8 cellular contexts compared by ENCODE assay signal in genomic region chr12:95217377-95218163, GRCh38. TPM values are rescaled to one million over a fixed set of nuclear protein-coding genes. Genes with fewer than 3 reads are reported as not detected.
DNase-seq lines count a peak whose midpoint lies in the region; ATAC-seq and TF ChIP-seq lines count a peak whose summit lies in the region.

Gene FGD6, minus strand, starts transcription at chr12:95217467. Its CDS starts 227 bp downstream, at chr12:95217240.
Gene VEZT, plus strand, starts transcription at chr12:95217807. Its CDS starts 44 bp downstream, at chr12:95217851.

- H3K79me1 ChIP-seq in trophoblast cell (ENCODE audit: low read length), result peaks cover 15% of the 10 kb centered on the region

- peak; percentile 95 for ATAC-seq in HG02798 (IDR thresholded peaks at IDR 0.05; ENCODE audit: poor library complexity, unreplicated experiment)

- peak within 1 kb of the TSS; percentile 91 for H4K91ac ChIP-seq in trophoblast cell (ENCODE audit: low read depth, low read length)

- H3K27ac ChIP-seq in adrenal gland (peak within 1 kb of the TSS; percentile 86 to 98 (median 93)), trophoblast cell (ENCODE audit: low read depth, low read length) (peak within 1 kb of the TSS; percentile 93), transverse colon (peak within 1 kb of the TSS; percentile 92 to 99 (median 96))

- peak within 1 kb of the TSS; percentile 92 for H3K14ac ChIP-seq in trophoblast cell (ENCODE audit: low read length)

- peak within 1 kb of the TSS; percentile 88 for H2AFZ ChIP-seq in trophoblast cell (ENCODE audit: insufficient read depth, low read length, poor library complexity)

- TF ChIP-seq POLR2A in adrenal gland (IDR thresholded peaks at IDR 0.05), result peak; percentile 77 to 94
- peak; percentile 79 for TF ChIP-seq POLR2A in transverse colon (IDR thresholded peaks at IDR 0.05)

- H3K4me1 ChIP-seq in adrenal gland (replicated peaks in 1 of 2), result peaks cover 5 to 55% of the 10 kb centered on the region in 2 donors
- H3K4me1 ChIP-seq in trophoblast cell (ENCODE audit: control insufficient read depth in 1 of 2, insufficient read depth in 2 of 2, low read length in 2 of 2), result no peaks in the 10 kb centered on the region
- H3K4me1 ChIP-seq in transverse colon, result peaks cover 7 to 63% (median 27%) of the 10 kb centered on the region in 4 donors

- H3K4me2 ChIP-seq in trophoblast cell (ENCODE audit: low read length), result peak within 1 kb of the TSS; percentile 85

- peak within 1 kb of the TSS; percentile 87 for H2BK120ac ChIP-seq in trophoblast cell (ENCODE audit: insufficient read depth, low read length, poor library complexity)

- intact Hi-C loops in adrenal gland (cut with DNase I), result loop anchor here (2.0 to 10.0 kb wide), 4 partner anchors 53 to 117 kb away; no protein-coding TSS in a partner anchor
- intact Hi-C loops in cardiac septum (cut with DNase I), result loop anchor here (2.0 to 5.0 kb wide), 4 partner anchors 75 to 255 kb away; partner anchors contain the start of gene METAP2
- intact Hi-C loops in transverse colon (cut with DNase I; ENCODE audit: low total_unique reads), result loop anchor here (10.0 kb wide), 1 partner anchor 53 kb away; no protein-coding TSS in a partner anchor

- no peak within 1 kb of the TSS for H3K23ac ChIP-seq in trophoblast cell (ENCODE audit: low read length)

- peak within 1 kb of the TSS; percentile 92 for H2BK5ac ChIP-seq in trophoblast cell (ENCODE audit: low read depth, low read length, poor library complexity)

- no peaks in the 10 kb centered on the region for H3K36me3 ChIP-seq in adrenal gland (replicated peaks in 1 of 2)
- H3K36me3 ChIP-seq in trophoblast cell (ENCODE audit: control insufficient read depth in 1 of 2, insufficient read depth in 2 of 2, low read length in 2 of 2), result no peaks in the 10 kb centered on the region
- H3K36me3 ChIP-seq in transverse colon, result no peaks in the 10 kb centered on the region

- H3K4me3 ChIP-seq in GM12875 (ENCODE audit: low read depth, low read length) (peak within 1 kb of the TSS; percentile 94), adrenal gland (peak within 1 kb of the TSS; percentile 14 to 88 (median 80)), trophoblast cell (ENCODE audit: low read depth, low read length) (peak within 1 kb of the TSS; percentile 94), transverse colon (peak within 1 kb of the TSS; percentile 70 to 83 (median 76))

- DNase-seq in NCI-H1417 treated with DMSO at 0.1 percent for 48 hours (lab: John Stamatoyannopoulos, UW) (peak; percentile 98), SW480 (ENCODE audit: low spot score) (peak; percentile 99), adrenal gland (peak; percentile 98 to 100 (median 99)), cardiac septum (ENCODE audit: low spot score) (peak; percentile 99), trophoblast cell (peak; percentile 100), transverse colon (peak; percentile 99)

- H3K9ac ChIP-seq in trophoblast cell (ENCODE audit: low read length), result peak within 1 kb of the TSS; percentile 83

- H3K9me3 ChIP-seq in adrenal gland (replicated peaks in 1 of 3) (no peaks in the 10 kb centered on the region), trophoblast cell (ENCODE audit: insufficient read depth, low read depth, low read length) (no peaks in the 10 kb centered on the region), transverse colon (no peaks in the 10 kb centered on the region)

- H4K12ac ChIP-seq in trophoblast cell (ENCODE audit: low read depth, low read length), result peak within 1 kb of the TSS; percentile 93

- peak within 1 kb of the TSS; percentile 34 for H2BK12ac ChIP-seq in trophoblast cell (ENCODE audit: low read length)

- peak within 1 kb of the TSS; percentile 89 for H3K18ac ChIP-seq in trophoblast cell (ENCODE audit: low read length)

- peaks cover 29% of the 10 kb centered on the region for H3K79me2 ChIP-seq in trophoblast cell (ENCODE audit: control insufficient read depth, insufficient read depth, low read length, poor library complexity)

- WGBS in adrenal gland, 4 donors, result 0% methylated on average over 22 to 76 of the region's 76 CpGs
- WGBS in trophoblast cell (ENCODE audit: extremely low coverage, insufficient coverage, insufficient read length), result no CpG with 5 or more reads among the region's 76 CpGs
- 0% methylated on average over 66 of the region's 76 CpGs; no CpG with 5 or more reads in 1 of the 2 donors for WGBS in transverse colon (ENCODE audit: low coverage in 1 of 2), 2 donors

- no peak for TF ChIP-seq EP300 in transverse colon (IDR thresholded peaks at IDR 0.05; ENCODE audit: low read depth)

- H3K4ac ChIP-seq in trophoblast cell (ENCODE audit: low read depth, low read length), result peak within 1 kb of the TSS; percentile 77

- H2AK5ac ChIP-seq in trophoblast cell (ENCODE audit: low read length), result peak within 1 kb of the TSS; percentile 61

- TF ChIP-seq CTCF in GM12875 (IDR thresholded peaks at IDR 0.05; ENCODE audit: borderline replicate concordance, insufficient read depth, low read depth, low read length), result peak; percentile 49
- peak; percentile 38 to 73 (median 61) for TF ChIP-seq CTCF in adrenal gland (IDR thresholded peaks at IDR 0.05)
- TF ChIP-seq CTCF in transverse colon (IDR thresholded peaks at IDR 0.05), result peak; percentile 30 to 71 (median 51)

- H3K27me3 ChIP-seq in adrenal gland, result no peaks in the 10 kb centered on the region
- H3K27me3 ChIP-seq in trophoblast cell (ENCODE audit: insufficient read depth, low read length), result no peaks in the 10 kb centered on the region
- no peaks in the 10 kb centered on the region for H3K27me3 ChIP-seq in transverse colon

- in situ Hi-C loops in transverse colon (cut with MboI; ENCODE audit: low pct_ligation_motif_present in 1 of 4, low pct_unique_long_range_greater_than_20kb in 1 of 4, low sequenced_read_pairs in 3 of 4), result no loop called here

- H4K8ac ChIP-seq in trophoblast cell (ENCODE audit: low read depth, low read length), result peak within 1 kb of the TSS; percentile 92

RNA-seq across cellular contexts. Expression of gene FGD6, which starts in this region (rescaled TPM):
- 10 to 100 TPM; 13.5 to 33.9 (median 23.2) TPM for total RNA-seq in adrenal gland
- 1 to 10 TPM; 2.3 to 5.7 (median 2.7) TPM for polyA plus RNA-seq in adrenal gland
- 19.9 TPM for total RNA-seq in cardiac septum
- 36.2 and 36.3 TPM in 2 replicates for polyA plus RNA-seq in trophoblast cell (2013)
- total RNA-seq in transverse colon, result 10 to 100 TPM; 25.0 to 37.0 (median 32.1) TPM

RNA-seq across cellular contexts. Expression of gene VEZT, which starts in this region (rescaled TPM):
- total RNA-seq in adrenal gland (100 to 1,000 TPM in 2 of 8 donors, 10 to 100 TPM in 6; 50.9 to 150 (median 88.3) TPM), cardiac septum (77.4 TPM), transverse colon (100 to 1,000 TPM in 1 of 4 donors, 10 to 100 TPM in 3; 55.2 to 130 (median 85.5) TPM)
- polyA plus RNA-seq in adrenal gland, result 100 to 1,000 TPM in 1 of 3 donors, 10 to 100 TPM in 2; 34.8 to 152 (median 39.0) TPM
- 72.0 and 72.3 TPM in 2 replicates for polyA plus RNA-seq in trophoblast cell (2013)

Comparison
In these comparisons a context has a peak if more than half of its experiments do, and no peak if none do; other contexts are left out.
1. Peak in every context shown above with its lines: DNase-seq, ATAC-seq, H3K4me3 ChIP-seq and H3K27ac ChIP-seq.